8 cellular contexts compared by ENCODE assay signal in the genomic region with DNA sequence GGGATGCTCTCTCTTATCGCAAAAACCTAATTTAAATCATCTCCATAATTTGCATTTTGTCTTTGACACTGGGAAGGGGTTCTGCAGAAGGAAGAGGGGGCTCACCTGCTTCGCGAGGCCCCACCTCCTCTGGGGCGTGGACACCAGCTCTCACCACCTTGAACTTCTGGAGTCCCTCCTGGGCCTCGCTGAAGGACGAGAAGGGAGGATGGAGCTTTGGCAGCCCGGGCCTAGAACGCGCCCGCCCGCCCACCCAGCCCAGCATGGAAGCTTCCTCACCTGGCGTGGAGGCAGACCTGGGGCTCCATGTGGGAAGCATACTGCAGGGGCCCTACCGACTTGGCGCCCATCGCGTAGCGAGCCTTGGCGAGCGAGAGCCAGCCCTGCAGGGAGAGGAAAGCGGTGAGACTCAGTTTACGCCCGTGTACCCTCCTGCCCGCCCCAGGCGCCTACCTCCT. TPM values are rescaled to one million over a fixed set of nuclear protein-coding genes. Genes with fewer than 3 reads are reported as not detected.
DNase-seq lines count a peak whose midpoint lies in the region; ATAC-seq and TF ChIP-seq lines count a peak whose summit lies in the region.

No MANE protein-coding gene starts in this region.

- TF ChIP-seq CTCF in A673 (conservative IDR thresholded peaks at IDR 0.05; ENCODE audit: low read depth, low read length) (no peak), thoracic aorta (IDR thresholded peaks at IDR 0.05) (no peak)

- DNase-seq in A673 (ENCODE audit: low spot score) (peak; percentile 6), thoracic aorta (ENCODE audit: low spot score) (no peak), sciatic nerve (ENCODE audit: low spot score) (no peak)
- DNase-seq in Jurkat, Clone E6-1 (ENCODE audit: low read depth, low spot score): no peak
- no peak for DNase-seq in NK-92 treated with Interleukin-12 subunit alpha and Interleukin-12 subunit beta, amount 100 ng/mL, for 24 hours (lab: John Stamatoyannopoulos, UW)

- H3K4me3 ChIP-seq in A673 (ENCODE audit: low read depth, low read length, poor library complexity, severe bottlenecking) (peak overlapping the region; percentile 93), thoracic aorta (peak overlapping the region; percentile 75)
- H3K4me3 ChIP-seq in Jurkat, Clone E6-1 (ENCODE audit: low read length): peak overlapping the region; percentile 74

- H3K27me3 ChIP-seq in A673 (replicated peaks; ENCODE audit: insufficient read depth, low read depth, low read length, poor library complexity) (no peaks in the 10 kb centered on the region), layer of hippocampus (ENCODE audit: control insufficient read depth, insufficient read depth, low read length) (no peaks in the 10 kb centered on the region), thoracic aorta (replicated peaks; ENCODE audit: insufficient read depth) (no peaks in the 10 kb centered on the region)

- H3K27ac ChIP-seq in A673 (ENCODE audit: low read depth, low read length, poor library complexity, severe bottlenecking) (peak overlapping the region; percentile 73), angular gyrus (ENCODE audit: low read depth, low read length) (peak overlapping the region; percentile 86), layer of hippocampus (ENCODE audit: low read depth, low read length) (peak overlapping the region; percentile 91), thoracic aorta (peak overlapping the region; percentile 90 to 95)

- ATAC-seq in GM19025 (IDR thresholded peaks at IDR 0.05; ENCODE audit: low read depth, unreplicated experiment) (peak; percentile 1), thoracic aorta (ENCODE audit: insufficient number of reproducible peaks, low FRiP score, low read depth) (no peak), sciatic nerve (no peak)

- BruUV-seq in A673 (replicated peaks; lab: Mats Ljungman, UMichigan): no TSS peak

- CTCF ChIA-PET in A673 (lab: Charles Lee): interaction anchor here (0.5 to 0.7 kb wide), 2 partner anchors 9 to 151 kb away, joined by 4 read pairs; no protein-coding TSS in a partner anchor

- intact Hi-C loops in A673 (cut with micrococcal nuclease; ENCODE audit: unreplicated experiment): no loop called here
- intact Hi-C loops in sciatic nerve (cut with DNase I): loop anchor here (10.0 kb wide), 1 partner anchor 157 kb away; the partner anchor contains the start of genes MZT2B and SMPD4

- H3K4me1 ChIP-seq in A673 (ENCODE audit: insufficient read depth, low read length, poor library complexity, severe bottlenecking) (no peaks in the 10 kb centered on the region), thoracic aorta (ENCODE audit: control insufficient read depth in 1 of 2, low read depth in 2 of 2) (peaks cover 7 to 16% of the 10 kb centered on the region in 2 donors)

- peaks cover 25% of the 10 kb centered on the region for H3K36me3 ChIP-seq in A673 (ENCODE audit: insufficient read depth, low read length, poor library complexity, severe bottlenecking)
- peaks cover 30% of the 10 kb centered on the region for H3K36me3 ChIP-seq in thoracic aorta

- no peaks in the 10 kb centered on the region for H3K9me3 ChIP-seq in A673 (ENCODE audit: low read depth, low read length, poor library complexity, severe bottlenecking)
- no peaks in the 10 kb centered on the region for H3K9me3 ChIP-seq in thoracic aorta

- POLR2A ChIA-PET in A673 (lab: Charles Lee; ENCODE audit: low non-redundant PET): no interaction called here

RNA-seq across cellular contexts. Expression of gene IMP4, which starts 1.1 kb away (rescaled TPM):
- 107 and 112 TPM in 2 replicates for total RNA-seq in A673 (2021)
- polyA plus RNA-seq in Jurkat, Clone E6-1 (2012; ENCODE audit: insufficient read depth, insufficient read length): 168 TPM
- total RNA-seq in thoracic aorta: 100 to 1,000 TPM in 1 of 2 donors, 10 to 100 TPM in 1; 67.4 to 166 TPM
- 43.0 TPM for total RNA-seq in sciatic nerve

RNA-seq across cellular contexts. Expression of gene PTPN18, which starts 14.3 kb away (rescaled TPM):
- total RNA-seq in A673 (2021): 3.2 and 6.2 TPM in 2 replicates
- polyA plus RNA-seq in Jurkat, Clone E6-1 (2012; ENCODE audit: insufficient read depth, insufficient read length): 47.0 TPM
- total RNA-seq in thoracic aorta: 10 to 100 TPM; 79.2 to 93.3 TPM
- total RNA-seq in sciatic nerve: 44.7 TPM
